ENCODE assay signal across 11 cellular contexts in the genomic region with DNA sequence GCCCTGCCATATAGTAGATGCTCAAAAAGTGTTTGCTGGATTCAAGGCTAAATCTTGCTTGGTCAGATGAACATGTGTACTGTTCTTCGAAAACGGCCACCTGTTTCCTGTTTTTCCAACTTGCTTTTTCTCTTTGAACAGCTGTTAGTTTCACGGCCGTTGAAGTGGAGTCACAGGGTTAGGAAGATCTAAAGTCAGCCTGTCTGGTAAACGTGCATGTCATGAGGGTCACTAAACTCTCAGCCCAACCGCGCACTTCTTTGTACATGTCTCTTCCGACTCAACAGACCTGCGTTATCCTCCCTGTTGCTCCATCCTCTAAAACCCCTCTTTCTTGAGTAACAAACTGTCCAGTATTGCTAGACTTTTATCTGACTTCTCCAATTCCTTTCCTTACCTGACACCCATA.
A peak's percentile ranks its signal among the peaks of the same experiment; 100 is the strongest.
DNase-seq lines count a peak whose midpoint lies in the region; ATAC-seq and TF ChIP-seq lines count a peak whose summit lies in the region.
"Had no signal": no experiment of that assay in that cellular context is flagged by ENCODE, and none has a peak within 500 bp of the region (broad histone marks: within the 10 kb centered on the region; RNA-seq: fewer than 3 reads in every experiment).

No MANE protein-coding gene starts in this region.

- peaks cover 44% of the 10 kb centered on the region for H3K4me1 Mint-ChIP-seq in activated T-helper 1 cell treated with anti-CD3 and anti-CD28 coated beads, Interleukin-12 subunit alpha, Interleukin-12 subunit beta, Interleukin-2, Interleukin-4 antibody, amounts not matched to agents 30 ng/mL and 10 ng/mL and 1 ng/mL, durations not matched to agents 14 hours and 24 hours and 36 hours (ENCODE audit: low read depth)
- H3K4me1 Mint-ChIP-seq in nephron progenitor cell = peaks cover 18% of the 10 kb centered on the region

- H3K27ac Mint-ChIP-seq in activated T-helper 1 cell treated with anti-CD3 and anti-CD28 coated beads, Interleukin-12 subunit alpha, Interleukin-12 subunit beta, Interleukin-2, Interleukin-4 antibody, amounts not matched to agents 30 ng/mL and 10 ng/mL and 1 ng/mL, durations not matched to agents 14 hours and 24 hours and 36 hours = peak overlapping the region; percentile 25
- H3K27ac Mint-ChIP-seq in nephron progenitor cell = no peak overlapping the region
- H3K27ac Mint-ChIP-seq: CD8-positive, alpha-beta T cell had no signal

- H3K27ac ChIP-seq in SK-N-SH (ENCODE audit: low read depth in 2 of 2, low read length in 1 of 2) = no peak overlapping the region

- H3K27me3 Mint-ChIP-seq in activated T-helper 1 cell treated with anti-CD3 and anti-CD28 coated beads, Interleukin-12 subunit alpha, Interleukin-12 subunit beta, Interleukin-2, Interleukin-4 antibody, amounts not matched to agents 30 ng/mL and 10 ng/mL and 1 ng/mL, durations not matched to agents 14 hours and 24 hours and 36 hours (ENCODE audit: insufficient read depth) = peaks cover 2% of the 10 kb centered on the region
- H3K27me3 Mint-ChIP-seq in nephron progenitor cell (ENCODE audit: low read depth, poor library complexity) = no peaks in the 10 kb centered on the region

- no peaks in the 10 kb centered on the region for H4K20me1 ChIP-seq in SK-N-SH (ENCODE audit: insufficient read depth)

- H3K36me3 Mint-ChIP-seq in activated T-helper 1 cell treated with anti-CD3 and anti-CD28 coated beads, Interleukin-12 subunit alpha, Interleukin-12 subunit beta, Interleukin-2, Interleukin-4 antibody, amounts not matched to agents 30 ng/mL and 10 ng/mL and 1 ng/mL, durations not matched to agents 14 hours and 24 hours and 36 hours (ENCODE audit: low read depth) = peaks cover 13% of the 10 kb centered on the region
- peaks cover 12% of the 10 kb centered on the region for H3K36me3 Mint-ChIP-seq in nephron progenitor cell (ENCODE audit: low read depth)
- H3K36me3 Mint-ChIP-seq: CD8-positive, alpha-beta T cell had no signal

- TF ChIP-seq CTCF in nephron progenitor cell (IDR thresholded peaks at IDR 0.05) (no peak), SK-N-SH (IDR thresholded peaks at IDR 0.05) (no peak)

- peaks cover 4% of the 10 kb centered on the region for H3F3A ChIP-seq in SK-N-SH (replicated peaks; ENCODE audit: insufficient read depth)

- no peaks in the 10 kb centered on the region for H3K9me2 ChIP-seq in SK-N-SH

- no peaks in the 10 kb centered on the region for H3K79me2 ChIP-seq in SK-N-SH (ENCODE audit: insufficient read depth)

- H3K36me3 ChIP-seq in SK-N-SH (replicated peaks in 1 of 2; ENCODE audit: control insufficient read depth in 1 of 2, insufficient read depth in 2 of 2, low read length in 1 of 2) = no peaks in the 10 kb centered on the region

- 80% methylated on average over 9 of the region's 9 CpGs for WGBS in SK-N-SH (ENCODE audit: low lambda C conversion rate)

- TF ChIP-seq EP300 in SK-N-SH (IDR thresholded peaks at IDR 0.05; ENCODE audit: borderline replicate concordance in 1 of 2, low read depth in 1 of 2, low read length in 1 of 2) = no peak

- no peak overlapping the region for H2AFZ ChIP-seq in SK-N-SH (ENCODE audit: low read depth)

- ATAC-seq in GM19035 (IDR thresholded peaks at IDR 0.05; ENCODE audit: unreplicated experiment) (peak; percentile 43), HG03064 (IDR thresholded peaks at IDR 0.05; ENCODE audit: low read depth, unreplicated experiment) (peak; percentile 54)
- ATAC-seq: CD8-positive, alpha-beta T cell; stimulated activated naive CD8-positive, alpha-beta T cell treated with anti-CD3 and anti-CD28 coated beads, Interleukin-15, Interleukin-2, amounts not matched to agents 100 U/mL and 50 U/mL, for 24 hours had no signal

- H3K9ac ChIP-seq in SK-N-SH = no peak overlapping the region

- no peak for TF ChIP-seq RAD21 in SK-N-SH (IDR thresholded peaks at IDR 0.05; ENCODE audit: low read length)

- H3K9me3 Mint-ChIP-seq in activated T-helper 1 cell treated with anti-CD3 and anti-CD28 coated beads, Interleukin-12 subunit alpha, Interleukin-12 subunit beta, Interleukin-2, Interleukin-4 antibody, amounts not matched to agents 30 ng/mL and 10 ng/mL and 1 ng/mL, durations not matched to agents 14 hours and 24 hours and 36 hours = peaks cover 13% of the 10 kb centered on the region
- H3K9me3 Mint-ChIP-seq in nephron progenitor cell = peaks cover 18% of the 10 kb centered on the region
- H3K9me3 Mint-ChIP-seq: CD8-positive, alpha-beta T cell had no signal

- peak; percentile 35 for DNase-seq in Ammon's horn (ENCODE audit: low spot score)
- DNase-seq in activated T-helper 1 cell treated with anti-CD3 and anti-CD28 coated beads, Interleukin-12 subunit alpha, Interleukin-12 subunit beta, Interleukin-2, Interleukin-4 antibody, amounts not matched to agents 30 ng/mL and 10 ng/mL and 1 ng/mL, durations not matched to agents 14 hours and 24 hours and 36 hours (ENCODE audit: low spot score) = no peak
- no peak for DNase-seq in nephron progenitor cell
- no peak for DNase-seq in SK-N-SH
- DNase-seq in GM03348 (ENCODE audit: low spot score) = no peak
- DNase-seq in NCI-H1048 (lab: John Stamatoyannopoulos, UW) = no peak
- DNase-seq: CD8-positive, alpha-beta T cell; IMR-90; stimulated activated naive CD8-positive, alpha-beta T cell treated with anti-CD3 and anti-CD28 coated beads, Interleukin-15, Interleukin-2, amounts not matched to agents 100 U/mL and 50 U/mL, for 24 hours had no signal

- POLR2A ChIA-PET in SK-N-SH (lab: Yijun Ruan, JAX) = no interaction called here

- H3K9me3 ChIP-seq in SK-N-SH = no peaks in the 10 kb centered on the region

- intact Hi-C loops in activated T-helper 1 cell treated with anti-CD3 and anti-CD28 coated beads, Interleukin-12 subunit alpha, Interleukin-12 subunit beta, Interleukin-2, Interleukin-4 antibody, amounts not matched to agents 30 ng/mL and 10 ng/mL and 1 ng/mL, durations not matched to agents 14 hours and 24 hours and 36 hours (cut with micrococcal nuclease) = no loop called here

- peaks cover 0 to 18% of the 10 kb centered on the region in 2 experiments; a peak in 2 of 4 replicates for H3K4me1 ChIP-seq in SK-N-SH (ENCODE audit: control insufficient read depth in 1 of 2, insufficient read depth in 2 of 2, low read depth in 1 of 2, low read length in 1 of 2)

- peak overlapping the region; percentile 48 for H3K4me3 Mint-ChIP-seq in activated T-helper 1 cell treated with anti-CD3 and anti-CD28 coated beads, Interleukin-12 subunit alpha, Interleukin-12 subunit beta, Interleukin-2, Interleukin-4 antibody, amounts not matched to agents 30 ng/mL and 10 ng/mL and 1 ng/mL, durations not matched to agents 14 hours and 24 hours and 36 hours
- H3K4me3 Mint-ChIP-seq in nephron progenitor cell = no peak overlapping the region
- H3K4me3 Mint-ChIP-seq: CD8-positive, alpha-beta T cell had no signal

- H3K27me3 ChIP-seq in SK-N-SH (ENCODE audit: insufficient read depth) = no peaks in the 10 kb centered on the region

- CTCF ChIA-PET in SK-N-SH (lab: Yijun Ruan, JAX) = interaction anchor here (0.6 kb wide), 1 partner anchor 24 kb away, joined by 3 read pairs; no protein-coding TSS in a partner anchor

- H3K4me3 ChIP-seq in SK-N-SH (ENCODE audit: low read depth in 2 of 2, low read length in 1 of 2) = no peak overlapping the region

- H3K4me2 ChIP-seq in SK-N-SH = no peak overlapping the region

TF ChIP-seq in SK-N-SH, 30 proteins besides CTCF, POLR2A, EP300 and RAD21 (continues in another document):
- TF ChIP-seq GATA2 (CRISPR knock-in tag; IDR thresholded peaks at IDR 0.05) (no peak), SMC3 (IDR thresholded peaks at IDR 0.05; ENCODE audit: low read depth, low read length) (no peak), CHD2 (IDR thresholded peaks at IDR 0.05; ENCODE audit: low read length, partially characterized antibody) (no peak), FOXM1 (IDR thresholded peaks at IDR 0.05; ENCODE audit: low read depth) (no peak), ELF1 (IDR thresholded peaks at IDR 0.05) (no peak), TEAD4 (IDR thresholded peaks at IDR 0.05; ENCODE audit: borderline replicate concordance, insufficient read depth) (no peak), MXI1 (IDR thresholded peaks at IDR 0.05; ENCODE audit: low read depth, low read length) (no peak)
- TF ChIP-seq, protein P1, sequence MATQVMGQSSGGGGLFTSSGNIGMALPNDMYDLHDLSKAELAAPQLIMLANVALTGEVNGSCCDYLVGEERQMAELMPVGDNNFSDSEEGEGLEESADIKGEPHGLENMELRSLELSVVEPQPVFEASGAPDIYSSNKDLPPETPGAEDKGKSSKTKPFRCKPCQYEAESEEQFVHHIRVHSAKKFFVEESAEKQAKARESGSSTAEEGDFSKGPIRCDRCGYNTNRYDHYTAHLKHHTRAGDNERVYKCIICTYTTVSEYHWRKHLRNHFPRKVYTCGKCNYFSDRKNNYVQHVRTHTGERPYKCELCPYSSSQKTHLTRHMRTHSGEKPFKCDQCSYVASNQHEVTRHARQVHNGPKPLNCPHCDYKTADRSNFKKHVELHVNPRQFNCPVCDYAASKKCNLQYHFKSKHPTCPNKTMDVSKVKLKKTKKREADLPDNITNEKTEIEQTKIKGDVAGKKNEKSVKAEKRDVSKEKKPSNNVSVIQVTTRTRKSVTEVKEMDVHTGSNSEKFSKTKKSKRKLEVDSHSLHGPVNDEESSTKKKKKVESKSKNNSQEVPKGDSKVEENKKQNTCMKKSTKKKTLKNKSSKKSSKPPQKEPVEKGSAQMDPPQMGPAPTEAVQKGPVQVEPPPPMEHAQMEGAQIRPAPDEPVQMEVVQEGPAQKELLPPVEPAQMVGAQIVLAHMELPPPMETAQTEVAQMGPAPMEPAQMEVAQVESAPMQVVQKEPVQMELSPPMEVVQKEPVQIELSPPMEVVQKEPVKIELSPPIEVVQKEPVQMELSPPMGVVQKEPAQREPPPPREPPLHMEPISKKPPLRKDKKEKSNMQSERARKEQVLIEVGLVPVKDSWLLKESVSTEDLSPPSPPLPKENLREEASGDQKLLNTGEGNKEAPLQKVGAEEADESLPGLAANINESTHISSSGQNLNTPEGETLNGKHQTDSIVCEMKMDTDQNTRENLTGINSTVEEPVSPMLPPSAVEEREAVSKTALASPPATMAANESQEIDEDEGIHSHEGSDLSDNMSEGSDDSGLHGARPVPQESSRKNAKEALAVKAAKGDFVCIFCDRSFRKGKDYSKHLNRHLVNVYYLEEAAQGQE (IDR thresholded peaks at IDR 0.05; ENCODE audit: low read depth, low read length) = no peak
- TF ChIP-seq, protein P2, sequence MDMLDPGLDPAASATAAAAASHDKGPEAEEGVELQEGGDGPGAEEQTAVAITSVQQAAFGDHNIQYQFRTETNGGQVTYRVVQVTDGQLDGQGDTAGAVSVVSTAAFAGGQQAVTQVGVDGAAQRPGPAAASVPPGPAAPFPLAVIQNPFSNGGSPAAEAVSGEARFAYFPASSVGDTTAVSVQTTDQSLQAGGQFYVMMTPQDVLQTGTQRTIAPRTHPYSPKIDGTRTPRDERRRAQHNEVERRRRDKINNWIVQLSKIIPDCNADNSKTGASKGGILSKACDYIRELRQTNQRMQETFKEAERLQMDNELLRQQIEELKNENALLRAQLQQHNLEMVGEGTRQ (IDR thresholded peaks at IDR 0.05; ENCODE audit: borderline replicate concordance, low read depth, low read length) = no peak
